ENCODE assay signal across 8 cellular contexts in genomic region chr10:123149568-123150228, GRCh38.
A peak's percentile ranks its signal among the peaks of the same experiment; 100 is the strongest.
DNase-seq lines count a peak whose midpoint lies in the region; ATAC-seq and TF ChIP-seq lines count a peak whose summit lies in the region.

No MANE protein-coding gene starts in this region.

- no peak for TF ChIP-seq CTCF in fibroblast of mammary gland (conservative IDR thresholded peaks at IDR 0.05; ENCODE audit: control insufficient read depth, insufficient read depth, low read depth, low read length)

- DNase-seq in ELF-1 (ENCODE audit: low read depth, low spot score) (peak; percentile 73), fibroblast of mammary gland (ENCODE audit: low read depth) (peak; percentile 45), retina (peak; percentile 80), amniotic stem cell (lab: John Stamatoyannopoulos, UW) (no peak), NCI-H1694 treated with DMSO at 0.1 percent for 48 hours (lab: John Stamatoyannopoulos, UW) (no peak), NCI-H1436 (lab: John Stamatoyannopoulos, UW) (no peak)
- peak; percentile 69 for DNase-seq in activated CD4-positive, alpha-beta T cell treated with anti-CD3 and anti-CD28 coated beads for 48 hours

- ATAC-seq in HG02642 (IDR thresholded peaks at IDR 0.05; ENCODE audit: poor library complexity, unreplicated experiment) = no peak

- H3K4me3 ChIP-seq in fibroblast of mammary gland (ENCODE audit: control insufficient read depth, low read depth, low read length) = peak overlapping the region; percentile 25

Comparison
In these comparisons a context has a peak if more than half of its experiments do, and no peak if none do; other contexts are left out.
1. DNase-seq: peak in ELF-1 (single experiment), activated CD4-positive, alpha-beta T cell treated with anti-CD3 and anti-CD28 coated beads for 48 hours (single experiment), fibroblast of mammary gland (single experiment) and retina (single experiment); none in amniotic stem cell (single experiment), NCI-H1694 treated with DMSO at 0.1 percent for 48 hours (single experiment) and NCI-H1436 (single experiment).